18 cellular contexts compared by ENCODE assay signal in the genomic region with DNA sequence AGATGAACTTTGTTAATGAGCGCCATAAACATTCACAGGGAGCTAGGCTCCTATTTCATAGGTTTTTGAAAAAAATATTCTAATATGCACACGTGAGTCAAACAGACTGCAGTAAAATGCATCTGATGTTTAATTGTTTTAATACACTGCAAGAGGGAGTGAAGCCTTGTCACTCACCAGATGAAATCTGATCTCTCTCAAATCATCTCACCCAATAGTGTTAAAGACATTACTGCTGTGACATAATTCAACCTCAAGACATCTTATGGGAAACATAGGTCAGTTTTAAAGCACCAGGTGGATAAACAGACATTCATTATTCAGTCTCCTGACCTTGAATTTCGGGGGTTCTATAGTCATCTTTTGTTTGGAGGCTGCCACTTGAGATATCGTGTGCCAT.
DNase-seq lines count a peak whose midpoint lies in the region; ATAC-seq lines count a peak whose summit lies in the region.
"Had no signal": no experiment of that assay in that cellular context is flagged by ENCODE, and none has a peak within 500 bp of the region (broad histone marks: within the 10 kb centered on the region; RNA-seq: fewer than 3 reads in every experiment).

No MANE protein-coding gene starts in this region.

- 81% methylated on average over 4 of the region's 4 CpGs for WGBS in GM23248 (ENCODE audit: low coverage in 1 of 2, low lambda C conversion rate in 2 of 2, missing lambda C conversion rate in 2 of 2), 2 experiments

- no peaks in the 10 kb centered on the region for H4K20me1 ChIP-seq in GM23248 (ENCODE audit: insufficient read depth)

- H3K4me1 ChIP-seq in GM23248 (ENCODE audit: insufficient read depth) = peaks cover 5% of the 10 kb centered on the region; the same call in 1 of the 2 replicates

- DNase-seq in DMS79 treated with DMSO at 0.1 percent for 48 hours (lab: John Stamatoyannopoulos, UW) = peak; percentile 76
- peak; percentile 40 for DNase-seq in NCI-H1694 (lab: John Stamatoyannopoulos, UW)
- peak; percentile 25 for DNase-seq in NCI-H526 treated with DMSO at 0.1 percent for 48 hours (lab: John Stamatoyannopoulos, UW)
- DNase-seq in left kidney (ENCODE audit: low read depth, low spot score) = peak; percentile 84
- DNase-seq in GM23248 = no peak
- DNase-seq in NOMO-1 treated with dmso at 0.1 percent for 144 hours (lab: John Stamatoyannopoulos, UW; ENCODE audit: unreplicated experiment) = no peak
- DNase-seq: activated B cell treated with CpG ODN at 0.5 μM for 24 hours; activated gamma-delta T cell; aorta; GF-D8; naive thymus-derived CD4-positive, alpha-beta T cell; OCI-M1; retina; stimulated activated CD4-positive, alpha-beta T cell treated with anti-CD3 and anti-CD28 coated beads, Interleukin-1b, Interleukin-23, amount 100 ng/mL, for 48 hours; stimulated activated CD8-positive, alpha-beta memory T cell treated with anti-CD3 and anti-CD28 coated beads, Interleukin-4, amount 100 ng/mL, for 48 hours had no signal

- H3K4me2 ChIP-seq in GM23248 (ENCODE audit: unreplicated experiment) = no peak overlapping the region

- no peaks in the 10 kb centered on the region for H3K36me3 ChIP-seq in GM23248 (ENCODE audit: low read depth)
- H3K36me3 ChIP-seq: tibial nerve had no signal

- H3K9me2 ChIP-seq in GM23248 (ENCODE audit: insufficient read depth) = no peaks in the 10 kb centered on the region; the same call in 1 of the 2 replicates

- no peaks in the 10 kb centered on the region for H3K9me3 ChIP-seq in GM23248 (ENCODE audit: low read depth)
- H3K9me3 ChIP-seq: tibial nerve had no signal

- H3K27ac ChIP-seq in GM23248 = no peak overlapping the region

- no peak overlapping the region for H3K4me3 ChIP-seq in GM23248

- H2AFZ ChIP-seq in GM23248 = no peak overlapping the region

- no peak overlapping the region for H3K9ac ChIP-seq in GM23248

- no peaks in the 10 kb centered on the region for H3K79me2 ChIP-seq in GM23248 (ENCODE audit: insufficient read depth)

- in situ Hi-C loops in GM23248 (cut with MboI) = no loop called here

- no peak for ATAC-seq in GM21526 (IDR thresholded peaks at IDR 0.05; ENCODE audit: low FRiP score, unreplicated experiment)
- no peak for ATAC-seq in HG02759 (IDR thresholded peaks at IDR 0.05; ENCODE audit: unreplicated experiment)
- ATAC-seq: naive thymus-derived CD4-positive, alpha-beta T cell had no signal

- 0 out of 2 replicates have a peak, but pooled peaks cover 9% of the 10 kb centered on the region for H3F3A ChIP-seq in GM23248 (ENCODE audit: insufficient read depth)

- no peaks in the 10 kb centered on the region for H3K27me3 ChIP-seq in GM23248 (replicated peaks; ENCODE audit: insufficient read depth)
- H3K27me3 ChIP-seq: tibial nerve had no signal

Comparison
In these comparisons a context has a peak if more than half of its experiments do, and no peak if none do; other contexts are left out.
1. DNase-seq: peak in DMS79 treated with DMSO at 0.1 percent for 48 hours (single experiment), NCI-H1694 (single experiment), NCI-H526 treated with DMSO at 0.1 percent for 48 hours (single experiment) and left kidney (single experiment); none in GM23248 (single experiment) and NOMO-1 treated with dmso at 0.1 percent for 144 hours (single experiment).